Comparison of ENCODE assay signal across 8 cellular contexts in the genomic region with DNA sequence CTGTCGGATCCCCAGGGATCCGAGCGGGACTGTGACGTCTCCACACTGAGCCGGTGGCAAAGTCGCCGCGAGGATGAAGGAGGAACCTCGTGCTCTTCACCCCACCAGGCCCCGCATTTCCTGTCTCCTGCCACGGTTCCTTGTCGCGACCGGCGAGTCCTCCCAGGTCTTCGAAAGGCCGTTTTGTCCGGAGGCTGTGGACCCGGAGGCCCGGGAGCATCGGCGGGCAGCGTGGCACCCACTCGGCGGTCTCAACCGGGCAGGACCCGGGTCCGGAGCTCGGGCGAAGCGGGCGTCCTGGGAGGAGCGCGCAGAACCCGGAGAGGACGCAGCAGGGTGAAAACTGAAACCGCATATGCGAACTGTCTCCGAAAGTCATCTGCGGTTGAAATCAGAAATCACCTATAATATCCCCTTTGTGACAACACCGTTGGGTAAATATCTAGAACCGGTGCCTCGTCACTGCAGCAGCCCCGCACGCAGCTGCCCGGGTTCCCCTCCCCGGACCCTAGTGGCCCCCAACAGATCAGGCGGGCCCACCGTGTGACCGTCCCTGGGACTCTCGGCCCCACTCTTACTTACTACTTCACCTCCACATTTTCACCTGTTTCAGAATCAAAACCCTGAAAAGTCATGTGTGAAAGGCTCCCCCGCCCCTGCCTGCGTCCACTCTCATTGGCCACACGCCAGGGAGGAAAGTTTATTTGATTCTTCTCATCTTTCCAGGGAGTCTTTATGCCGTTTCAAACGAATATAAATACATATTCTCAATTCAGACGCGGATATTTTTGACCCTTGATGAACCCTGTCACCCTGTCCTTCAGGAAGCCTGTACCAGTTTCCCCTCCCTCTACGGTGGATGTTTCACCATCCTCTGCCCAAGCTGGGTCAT. TPM values are rescaled to one million over a fixed set of nuclear protein-coding genes. Genes with fewer than 3 reads are reported as not detected.
A peak's percentile ranks its signal among the peaks of the same experiment; 100 is the strongest.
DNase-seq lines count a peak whose midpoint lies in the region; ATAC-seq and TF ChIP-seq lines count a peak whose summit lies in the region.

No MANE protein-coding gene starts in this region.

- H3K36me3 ChIP-seq in mammary epithelial cell (ENCODE audit: insufficient read depth, low read length) (no peaks in the 10 kb centered on the region), uterus (no peaks in the 10 kb centered on the region)

- no TSS peak for BruUV-seq in mammary epithelial cell (replicated peaks; lab: Mats Ljungman, UMichigan)

- peak overlapping the region; percentile 14 for H3K9ac ChIP-seq in mammary epithelial cell (ENCODE audit: insufficient read depth, low read length)

- H3K27ac ChIP-seq in mammary epithelial cell (ENCODE audit: insufficient read depth, low read depth, low read length) (no peak overlapping the region), uterus (no peak overlapping the region)

- CTCF ChIA-PET in activated CD4-positive, alpha-beta T cell treated with anti-CD3 and anti-CD28 coated beads for 36 hours (lab: Charles Lee) = interaction anchor here (0.6 to 1.2 kb wide), 3 partner anchors 23 to 86 kb away, joined by 3 to 5 read pairs (median 3); partner anchors contain the start of gene RAET1L
- CTCF ChIA-PET in mammary epithelial cell (lab: Charles Lee; ENCODE audit: low non-redundant PET) = no interaction called here

- H3K79me2 ChIP-seq in mammary epithelial cell (ENCODE audit: insufficient read depth, low read length) = no peaks in the 10 kb centered on the region

- WGBS in mammary epithelial cell (ENCODE audit: low coverage, missing lambda C conversion rate) = 15% methylated on average over 18 of the region's 59 CpGs

- DNase-seq in activated CD4-positive, alpha-beta T cell treated with anti-CD3 and anti-CD28 coated beads for 36 hours = peak; percentile 65
- no peak for DNase-seq in activated CD4-positive, alpha-beta T cell treated with anti-CD3 and anti-CD28 coated beads for 1 hour
- DNase-seq in RPMI8226 (peak; percentile 33), mammary epithelial cell (no peak), uterus (no peak), mesenteric fat pad (ENCODE audit: low spot score) (no peak)

- H3K4me2 ChIP-seq in mammary epithelial cell (ENCODE audit: insufficient read depth, low read depth, low read length) = peak overlapping the region; percentile 98

- H3K4me3 Mint-ChIP-seq in activated CD4-positive, alpha-beta T cell treated with anti-CD3 and anti-CD28 coated beads for 36 hours = peak overlapping the region; percentile 68

- H3K27me3 ChIP-seq in mammary epithelial cell (ENCODE audit: insufficient read depth, low read length) = no peaks in the 10 kb centered on the region
- H3K27me3 ChIP-seq in mononuclear cell (ENCODE audit: insufficient read depth, low read length) = peaks cover 83% of the 10 kb centered on the region
- peaks cover 25 to 65% of the 10 kb centered on the region in 2 donors for H3K27me3 ChIP-seq in uterus

- no peak for TF ChIP-seq CTCF in mammary epithelial cell (conservative IDR thresholded peaks at IDR 0.05 in 1 of 2, IDR thresholded peaks at IDR 0.05 in 1 of 2; ENCODE audit: extremely low read depth in 1 of 2, insufficient read depth in 1 of 2, low read depth in 1 of 2, low read length in 2 of 2)
- no peak for TF ChIP-seq CTCF in uterus (IDR thresholded peaks at IDR 0.05)

- ATAC-seq in activated CD4-positive, alpha-beta T cell treated with anti-CD3 and anti-CD28 coated beads for 36 hours = peak; percentile 29
- ATAC-seq in HG02884 (IDR thresholded peaks at IDR 0.05; ENCODE audit: unreplicated experiment) = peak; percentile 64

- H3K27me3 Mint-ChIP-seq in activated CD4-positive, alpha-beta T cell treated with anti-CD3 and anti-CD28 coated beads for 36 hours = peaks cover 71% of the 10 kb centered on the region

- H4K20me1 ChIP-seq in mammary epithelial cell (ENCODE audit: insufficient read depth, low read length) = no peaks in the 10 kb centered on the region

- POLR2A ChIA-PET in activated CD4-positive, alpha-beta T cell treated with anti-CD3 and anti-CD28 coated beads for 36 hours (lab: Charles Lee) = no interaction called here

- H3K4me3 ChIP-seq in mammary epithelial cell (replicated peaks in 1 of 3; ENCODE audit: insufficient read depth in 1 of 3, low read depth in 2 of 3, low read length in 3 of 3) (peak overlapping the region; percentile 34 to 45 (median 42)), mononuclear cell (ENCODE audit: low read length) (peak overlapping the region; percentile 4), uterus (peak overlapping the region; percentile 4 to 30)

- no peak for TF ChIP-seq POLR2A in uterus (IDR thresholded peaks at IDR 0.05)

- intact Hi-C loops in activated CD4-positive, alpha-beta T cell treated with anti-CD3 and anti-CD28 coated beads for 36 hours (cut with DNase I, micrococcal nuclease) = no loop called here
- intact Hi-C loops in mammary epithelial cell (cut with micrococcal nuclease) = loop anchor here (10.0 kb wide), 1 partner anchor 876 kb away; no protein-coding TSS in a partner anchor
- intact Hi-C loops in uterus (cut with DNase I; ENCODE audit: low total_unique reads) = loop anchor here (10.0 kb wide), 1 partner anchor 76 kb away; no protein-coding TSS in a partner anchor

- H3K4me1 ChIP-seq in mammary epithelial cell (ENCODE audit: insufficient read depth, low read length) = peaks cover 16% of the 10 kb centered on the region
- H3K4me1 ChIP-seq in mononuclear cell (ENCODE audit: insufficient read depth, low read length) = peaks cover 32% of the 10 kb centered on the region
- H3K4me1 ChIP-seq in uterus = peaks cover 0 to 11% of the 10 kb centered on the region in 2 donors

- peak overlapping the region; percentile 76 for H3K27ac Mint-ChIP-seq in activated CD4-positive, alpha-beta T cell treated with anti-CD3 and anti-CD28 coated beads for 36 hours

- H3K9me3 ChIP-seq in mammary epithelial cell (replicated peaks; ENCODE audit: insufficient read depth, low read length) = no peaks in the 10 kb centered on the region
- H3K9me3 ChIP-seq in mononuclear cell (ENCODE audit: low read depth, low read length) = no peaks in the 10 kb centered on the region
- no peaks in the 10 kb centered on the region for H3K9me3 ChIP-seq in uterus

- in situ Hi-C loops in mammary epithelial cell (cut with MboI; ENCODE audit: low sequenced_read_pairs in 2 of 2) = loop anchor here in 1 of 2 donors (25.0 kb wide), 1 partner anchor 448 kb away; no protein-coding TSS in a partner anchor

- H3K9me3 Mint-ChIP-seq in activated CD4-positive, alpha-beta T cell treated with anti-CD3 and anti-CD28 coated beads for 36 hours (ENCODE audit: low read depth) = no peaks in the 10 kb centered on the region

- peaks cover 36% of the 10 kb centered on the region for H3K4me1 Mint-ChIP-seq in activated CD4-positive, alpha-beta T cell treated with anti-CD3 and anti-CD28 coated beads for 36 hours

- dilution Hi-C loops in mammary epithelial cell (cut with HindIII; ENCODE audit: low sequenced_read_pairs) = no loop called here

- no peaks in the 10 kb centered on the region for H3K36me3 Mint-ChIP-seq in activated CD4-positive, alpha-beta T cell treated with anti-CD3 and anti-CD28 coated beads for 36 hours (ENCODE audit: low read depth)

- H2AFZ ChIP-seq in mammary epithelial cell (ENCODE audit: low read depth, low read length) = peak overlapping the region; percentile 96

RNA-seq across cellular contexts. Expression of gene ULBP2, which starts 3.0 kb away (rescaled TPM):
- total RNA-seq in activated CD4-positive, alpha-beta T cell treated with anti-CD3 and anti-CD28 coated beads for 36 hours = under 1 TPM; 0.32 to 0.43 TPM
- 10 to 100 TPM; 12.9 to 14.5 TPM for total RNA-seq in mammary epithelial cell
- polyA plus RNA-seq in mammary epithelial cell = 20.7 TPM
- polyA minus RNA-seq in mammary epithelial cell = 1.7 TPM
- total RNA-seq in mononuclear cell = 0.94 TPM
- total RNA-seq in uterus = under 1 TPM in 2 of 4 donors, not detected in 2; 0.21 to 0.34 TPM
- total RNA-seq in mesenteric fat pad = 0.96 TPM

RNA-seq across cellular contexts. Expression of gene RAET1G, which starts 15.9 kb away (rescaled TPM):
- total RNA-seq in activated CD4-positive, alpha-beta T cell treated with anti-CD3 and anti-CD28 coated beads for 36 hours = not detected
- 10 to 100 TPM in 1 of 2 donors, 1 to 10 TPM in 1; 6.3 to 28.8 TPM for total RNA-seq in mammary epithelial cell
- 32.3 TPM for polyA plus RNA-seq in mammary epithelial cell
- 3.1 TPM for polyA minus RNA-seq in mammary epithelial cell
- total RNA-seq in mononuclear cell = not detected
- total RNA-seq in uterus = 1 to 10 TPM in 1 of 4 donors, not detected in 3; 1.4 TPM
- 0.51 TPM for total RNA-seq in mesenteric fat pad

RNA-seq across cellular contexts. Expression of gene ULBP1, which starts 24.9 kb away (rescaled TPM):
- 1 to 10 TPM; 2.7 to 5.0 TPM for total RNA-seq in activated CD4-positive, alpha-beta T cell treated with anti-CD3 and anti-CD28 coated beads for 36 hours
- 10 to 100 TPM in 1 of 2 donors, 1 to 10 TPM in 1; 5.2 to 23.5 TPM for total RNA-seq in mammary epithelial cell
- polyA plus RNA-seq in mammary epithelial cell = 1.3 TPM
- polyA minus RNA-seq in mammary epithelial cell = not detected
- 0.10 TPM for total RNA-seq in mononuclear cell
- total RNA-seq in uterus = not detected
- total RNA-seq in mesenteric fat pad = 0.19 TPM

RNA-seq across cellular contexts. Expression of gene RAET1E, which starts 40.9 kb away (rescaled TPM):
- not detected for total RNA-seq in activated CD4-positive, alpha-beta T cell treated with anti-CD3 and anti-CD28 coated beads for 36 hours
- total RNA-seq in mammary epithelial cell = 10 to 100 TPM in 1 of 2 donors, 1 to 10 TPM in 1; 9.2 to 15.0 TPM
- polyA plus RNA-seq in mammary epithelial cell = 18.5 TPM
- polyA minus RNA-seq in mammary epithelial cell = not detected
- not detected for total RNA-seq in mononuclear cell
- under 1 TPM in 1 of 4 donors, not detected in 3; 0.55 TPM for total RNA-seq in uterus
- 0.29 TPM for total RNA-seq in mesenteric fat pad

Comparison
In these comparisons a context has a peak if more than half of its experiments do, and no peak if none do; other contexts are left out.
1. DNase-seq: peak in activated CD4-positive, alpha-beta T cell treated with anti-CD3 and anti-CD28 coated beads for 36 hours (single experiment) and RPMI8226 (single experiment); none in activated CD4-positive, alpha-beta T cell treated with anti-CD3 and anti-CD28 coated beads for 1 hour (single experiment), mammary epithelial cell (single experiment), uterus (0 of 2) and mesenteric fat pad (single experiment).
2. intact Hi-C loops: an anchor here in mammary epithelial cell (10.0 kb wide) and uterus (10.0 kb wide); none called in activated CD4-positive, alpha-beta T cell treated with anti-CD3 and anti-CD28 coated beads for 36 hours.
3. Peak in every context shown above with its lines, with median percentiles within 50 percentile points of each other: H3K4me3 ChIP-seq.